ENCODE assay signal across 8 cellular contexts in the genomic region with DNA sequence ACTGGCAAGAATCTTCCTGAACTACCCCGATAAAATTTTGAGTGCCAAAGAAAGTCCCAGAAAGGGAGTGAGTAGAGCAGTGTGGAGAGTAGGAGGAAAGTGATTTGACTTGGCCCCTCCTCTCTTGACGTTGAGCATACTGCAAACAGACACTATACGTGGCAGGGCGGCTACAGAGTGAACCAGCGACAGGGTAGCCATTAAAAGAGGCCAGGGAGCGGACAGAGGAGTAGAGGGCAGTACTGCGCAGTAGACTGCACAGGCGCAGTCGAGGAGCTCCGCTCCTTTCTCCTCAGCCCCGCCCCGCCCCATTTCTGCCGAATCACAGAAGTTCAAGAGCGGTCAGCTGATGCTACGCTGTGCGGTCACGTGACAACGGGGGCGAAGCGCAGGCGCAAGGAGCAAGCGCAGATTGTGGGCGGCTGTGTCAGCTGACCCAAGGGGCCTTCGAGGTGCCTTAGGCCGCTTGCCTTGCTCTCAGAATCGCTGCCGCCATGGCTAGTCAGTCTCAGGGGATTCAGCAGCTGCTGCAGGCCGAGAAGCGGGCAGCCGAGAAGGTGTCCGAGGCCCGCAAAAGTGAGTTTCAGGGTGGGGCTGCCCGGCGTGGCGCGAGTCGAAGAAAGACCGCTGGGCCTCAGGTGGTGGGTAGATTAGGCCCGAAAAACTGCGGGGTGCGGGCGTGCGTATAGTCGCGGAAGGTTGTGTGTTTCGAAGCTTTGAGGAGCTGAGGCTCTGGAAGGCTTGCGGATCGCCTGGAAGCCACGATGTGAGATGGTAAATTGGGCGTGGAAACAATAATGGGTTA. TPM values are rescaled to one million over a fixed set of nuclear protein-coding genes. Genes with fewer than 3 reads are reported as not detected.
DNase-seq lines count a peak whose midpoint lies in the region; ATAC-seq and TF ChIP-seq lines count a peak whose summit lies in the region.

A gene with protein sequence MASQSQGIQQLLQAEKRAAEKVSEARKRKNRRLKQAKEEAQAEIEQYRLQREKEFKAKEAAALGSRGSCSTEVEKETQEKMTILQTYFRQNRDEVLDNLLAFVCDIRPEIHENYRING (plus strand): TSS at position 425 of the 805 bp plus-strand sequence. CDS start 70 bp downstream, at position 495.

- peaks cover 6% of the 10 kb centered on the region for H3K27me3 Mint-ChIP-seq in activated T-helper 1 cell treated with anti-CD3 and anti-CD28 coated beads, Interleukin-12 subunit alpha, Interleukin-12 subunit beta, Interleukin-2, Interleukin-4 antibody, amounts not matched to agents 30 ng/mL and 10 ng/mL and 1 ng/mL, durations not matched to agents 14 hours and 24 hours and 36 hours (ENCODE audit: insufficient read depth)
- no peaks in the 10 kb centered on the region for H3K27me3 Mint-ChIP-seq in naive B cell
- no peaks in the 10 kb centered on the region for H3K27me3 Mint-ChIP-seq in stimulated activated memory B cell treated with anti-CD40 and anti-IgM and Interleukin-4, amounts not matched to agents 10 μg/mL and 1 μg/mL and 100 μg/mL, for 72 hours

- peak within 1 kb of the TSS; percentile 94 for H3K4me2 ChIP-seq in DOHH2 (ENCODE audit: low read length)
- H3K4me2 ChIP-seq in GM23248 (ENCODE audit: unreplicated experiment) = peak within 1 kb of the TSS; percentile 95

- H3K79me2 ChIP-seq in DOHH2 (ENCODE audit: control insufficient read depth, low read length) = peaks cover 54% of the 10 kb centered on the region
- peaks cover 50% of the 10 kb centered on the region for H3K79me2 ChIP-seq in GM23248 (ENCODE audit: insufficient read depth)

- intact Hi-C loops in activated T-helper 1 cell treated with anti-CD3 and anti-CD28 coated beads, Interleukin-12 subunit alpha, Interleukin-12 subunit beta, Interleukin-2, Interleukin-4 antibody, amounts not matched to agents 30 ng/mL and 10 ng/mL and 1 ng/mL, durations not matched to agents 14 hours and 24 hours and 36 hours (cut with micrococcal nuclease) = loop anchor here (1.0 to 5.0 kb wide), 12 partner anchors 24 to 1365 kb away; a partner anchor contains a TSS

- TF ChIP-seq CTCF in DOHH2 (IDR thresholded peaks at IDR 0.05; ENCODE audit: low read depth, low read length, poor library complexity, severe bottlenecking) = peak; percentile 37

- H3K27me3 ChIP-seq in DOHH2 (ENCODE audit: control insufficient read depth, low read length) = no peaks in the 10 kb centered on the region
- no peaks in the 10 kb centered on the region for H3K27me3 ChIP-seq in GM23248 (replicated peaks; ENCODE audit: insufficient read depth)

- peak within 1 kb of the TSS; percentile 96 for H2AFZ ChIP-seq in GM23248

- peaks cover 21% of the 10 kb centered on the region for H3F3A ChIP-seq in DOHH2 (ENCODE audit: control insufficient read depth, insufficient read depth)
- H3F3A ChIP-seq in GM23248 (ENCODE audit: insufficient read depth) = peaks cover 11% of the 10 kb centered on the region

- H3K27ac Mint-ChIP-seq in activated T-helper 1 cell treated with anti-CD3 and anti-CD28 coated beads, Interleukin-12 subunit alpha, Interleukin-12 subunit beta, Interleukin-2, Interleukin-4 antibody, amounts not matched to agents 30 ng/mL and 10 ng/mL and 1 ng/mL, durations not matched to agents 14 hours and 24 hours and 36 hours = peak within 1 kb of the TSS; percentile 97
- peak within 1 kb of the TSS; percentile 99 for H3K27ac Mint-ChIP-seq in naive B cell
- peak within 1 kb of the TSS; percentile 97 for H3K27ac Mint-ChIP-seq in stimulated activated memory B cell treated with anti-CD40 and anti-IgM and Interleukin-4, amounts not matched to agents 10 μg/mL and 1 μg/mL and 100 μg/mL, for 72 hours

- H3K27ac ChIP-seq in DOHH2 (ENCODE audit: low read depth, low read length) (peak within 1 kb of the TSS; percentile 87), GM23248 (peak within 1 kb of the TSS; percentile 94)

- peaks cover 63% of the 10 kb centered on the region for H3K4me1 ChIP-seq in DOHH2 (ENCODE audit: control insufficient read depth, low read length)
- peaks cover 26% of the 10 kb centered on the region for H3K4me1 ChIP-seq in GM23248 (ENCODE audit: insufficient read depth)

- in situ Hi-C loops in GM23248 (cut with MboI) = no loop called here

- DNase-seq in GM23248 (peak; percentile 100), Kasumi-1 (lab: John Stamatoyannopoulos, UW) (peak; percentile 95 to 96), RPMI7951 (ENCODE audit: low read depth) (peak; percentile 98), fibroblast of gingiva (ENCODE audit: low read depth) (peak; percentile 99), naive B cell (peak; percentile 97)
- peak; percentile 99 for DNase-seq in activated T-helper 1 cell treated with anti-CD3 and anti-CD28 coated beads, Interleukin-12 subunit alpha, Interleukin-12 subunit beta, Interleukin-2, Interleukin-4 antibody, amounts not matched to agents 30 ng/mL and 10 ng/mL and 1 ng/mL, durations not matched to agents 14 hours and 24 hours and 36 hours (ENCODE audit: low spot score)

- H3K9ac ChIP-seq in GM23248 = peak within 1 kb of the TSS; percentile 99

- H3K9me2 ChIP-seq in DOHH2 (replicated peaks; ENCODE audit: control insufficient read depth, low read length) (no peaks in the 10 kb centered on the region), GM23248 (ENCODE audit: insufficient read depth) (no peaks in the 10 kb centered on the region)

- peak; percentile 85 to 87 for ATAC-seq in naive B cell (ENCODE audit: low read depth in 2 of 2)
- ATAC-seq in stimulated activated memory B cell treated with anti-CD40 and anti-IgM and Interleukin-4, amounts not matched to agents 10 μg/mL and 1 μg/mL and 100 μg/mL, for 72 hours = peak; percentile 98

- peaks cover 12% of the 10 kb centered on the region for H3K36me3 Mint-ChIP-seq in activated T-helper 1 cell treated with anti-CD3 and anti-CD28 coated beads, Interleukin-12 subunit alpha, Interleukin-12 subunit beta, Interleukin-2, Interleukin-4 antibody, amounts not matched to agents 30 ng/mL and 10 ng/mL and 1 ng/mL, durations not matched to agents 14 hours and 24 hours and 36 hours (ENCODE audit: low read depth)
- H3K36me3 Mint-ChIP-seq in naive B cell = peaks cover 7 to 8% of the 10 kb centered on the region in 2 donors
- peaks cover 20% of the 10 kb centered on the region for H3K36me3 Mint-ChIP-seq in stimulated activated memory B cell treated with anti-CD40 and anti-IgM and Interleukin-4, amounts not matched to agents 10 μg/mL and 1 μg/mL and 100 μg/mL, for 72 hours

- no peaks in the 10 kb centered on the region for H3K9me3 Mint-ChIP-seq in activated T-helper 1 cell treated with anti-CD3 and anti-CD28 coated beads, Interleukin-12 subunit alpha, Interleukin-12 subunit beta, Interleukin-2, Interleukin-4 antibody, amounts not matched to agents 30 ng/mL and 10 ng/mL and 1 ng/mL, durations not matched to agents 14 hours and 24 hours and 36 hours
- H3K9me3 Mint-ChIP-seq in naive B cell = no peaks in the 10 kb centered on the region
- H3K9me3 Mint-ChIP-seq in stimulated activated memory B cell treated with anti-CD40 and anti-IgM and Interleukin-4, amounts not matched to agents 10 μg/mL and 1 μg/mL and 100 μg/mL, for 72 hours = no peaks in the 10 kb centered on the region

- H3K36me3 ChIP-seq in DOHH2 (ENCODE audit: control insufficient read depth, low read length) = peaks cover 26% of the 10 kb centered on the region
- H3K36me3 ChIP-seq in GM23248 (ENCODE audit: low read depth) = peaks cover 1% of the 10 kb centered on the region; the same call in 1 of the 2 replicates

- H3K4me1 Mint-ChIP-seq in activated T-helper 1 cell treated with anti-CD3 and anti-CD28 coated beads, Interleukin-12 subunit alpha, Interleukin-12 subunit beta, Interleukin-2, Interleukin-4 antibody, amounts not matched to agents 30 ng/mL and 10 ng/mL and 1 ng/mL, durations not matched to agents 14 hours and 24 hours and 36 hours (ENCODE audit: low read depth) = peaks cover 46% of the 10 kb centered on the region
- H3K4me1 Mint-ChIP-seq in naive B cell = peaks cover 35 to 51% (median 46%) of the 10 kb centered on the region in 3 donors
- H3K4me1 Mint-ChIP-seq in stimulated activated memory B cell treated with anti-CD40 and anti-IgM and Interleukin-4, amounts not matched to agents 10 μg/mL and 1 μg/mL and 100 μg/mL, for 72 hours = peaks cover 46% of the 10 kb centered on the region

- H4K20me1 ChIP-seq in DOHH2 (ENCODE audit: control insufficient read depth, insufficient read depth, low read depth, low read length) (peaks cover 19% of the 10 kb centered on the region), GM23248 (ENCODE audit: insufficient read depth) (peaks cover 13% of the 10 kb centered on the region)

- H3K4me3 Mint-ChIP-seq in activated T-helper 1 cell treated with anti-CD3 and anti-CD28 coated beads, Interleukin-12 subunit alpha, Interleukin-12 subunit beta, Interleukin-2, Interleukin-4 antibody, amounts not matched to agents 30 ng/mL and 10 ng/mL and 1 ng/mL, durations not matched to agents 14 hours and 24 hours and 36 hours = peak within 1 kb of the TSS; percentile 97
- peak within 1 kb of the TSS; percentile 97 to 100 (median 100) for H3K4me3 Mint-ChIP-seq in naive B cell
- H3K4me3 Mint-ChIP-seq in stimulated activated memory B cell treated with anti-CD40 and anti-IgM and Interleukin-4, amounts not matched to agents 10 μg/mL and 1 μg/mL and 100 μg/mL, for 72 hours = peak within 1 kb of the TSS; percentile 97

- peak within 1 kb of the TSS; percentile 89 for H3K4me3 ChIP-seq in DOHH2 (ENCODE audit: low read length)
- H3K4me3 ChIP-seq in GM23248 = peak within 1 kb of the TSS; percentile 97

- H3K9me3 ChIP-seq in DOHH2 (ENCODE audit: control insufficient read depth, insufficient read depth, low read length) (no peaks in the 10 kb centered on the region), GM23248 (ENCODE audit: low read depth) (no peaks in the 10 kb centered on the region)

- WGBS in GM23248 (ENCODE audit: low coverage in 1 of 2, low lambda C conversion rate in 2 of 2, missing lambda C conversion rate in 2 of 2), 2 experiments = 1 to 2% methylated on average over 49 to 50 of the region's 50 CpGs

RNA-seq across cellular contexts. Expression of the gene that starts here (rescaled TPM):
- total RNA-seq in GM23248 (2014; rRNA removed; shearing (Covaris generic)) = 127 and 131 TPM in 2 replicates
- polyA plus RNA-seq in GM23248 (2016; fragmentation: Nextera tagmentation; extraction: Ambion mirVana) = 222 and 230 TPM in 2 replicates
- total RNA-seq in RPMI7951 (2014; rRNA removed; shearing (Covaris generic)) = 98.8 and 114 TPM in 2 replicates
- 57.2 and 61.0 TPM in 2 replicates for total RNA-seq in activated T-helper 1 cell treated with anti-CD3 and anti-CD28 coated beads, Interleukin-12 subunit alpha, Interleukin-12 subunit beta, Interleukin-2, Interleukin-4 antibody, amounts not matched to agents 30 ng/mL and 10 ng/mL and 1 ng/mL, durations not matched to agents 14 hours and 24 hours and 36 hours
- polyA plus RNA-seq in naive B cell (ENCODE audit: low read depth in 6 of 6) = 100 to 1,000 TPM; 425 to 637 (median 511) TPM

Comparison
In these comparisons a context has a peak if more than half of its experiments do, and no peak if none do; other contexts are left out.
1. Peak in every context shown above with its lines: DNase-seq, ATAC-seq, H3K4me3 ChIP-seq and H3K27ac ChIP-seq.